Comparison of ENCODE assay signal across 2 cellular contexts in genomic region chr2:134385195-134385594, GRCh38.
TF ChIP-seq lines count a peak whose summit lies in the region.

No MANE protein-coding gene starts in this region.

TF ChIP-seq in HepG2, 621 proteins besides CTCF, POLR2A, EP300 and RAD21:
- TF ChIP-seq ESRRA (CRISPR knock-in tag; IDR thresholded peaks at IDR 0.05; ENCODE audit: low read depth) (no peak), ZBTB40 (IDR thresholded peaks at IDR 0.05) (no peak), ZBTB40 (CRISPR knock-in tag; IDR thresholded peaks at IDR 0.05) (no peak), MAFF (IDR thresholded peaks at IDR 0.05; ENCODE audit: low read depth, low read length) (peak; percentile 73), MAFK (conservative IDR thresholded peaks at IDR 0.05 in 1 of 2, IDR thresholded peaks at IDR 0.05 in 1 of 2; ENCODE audit: low read length in 2 of 2) (peak; percentile 64 to 76)
- TF ChIP-seq, protein P1, sequence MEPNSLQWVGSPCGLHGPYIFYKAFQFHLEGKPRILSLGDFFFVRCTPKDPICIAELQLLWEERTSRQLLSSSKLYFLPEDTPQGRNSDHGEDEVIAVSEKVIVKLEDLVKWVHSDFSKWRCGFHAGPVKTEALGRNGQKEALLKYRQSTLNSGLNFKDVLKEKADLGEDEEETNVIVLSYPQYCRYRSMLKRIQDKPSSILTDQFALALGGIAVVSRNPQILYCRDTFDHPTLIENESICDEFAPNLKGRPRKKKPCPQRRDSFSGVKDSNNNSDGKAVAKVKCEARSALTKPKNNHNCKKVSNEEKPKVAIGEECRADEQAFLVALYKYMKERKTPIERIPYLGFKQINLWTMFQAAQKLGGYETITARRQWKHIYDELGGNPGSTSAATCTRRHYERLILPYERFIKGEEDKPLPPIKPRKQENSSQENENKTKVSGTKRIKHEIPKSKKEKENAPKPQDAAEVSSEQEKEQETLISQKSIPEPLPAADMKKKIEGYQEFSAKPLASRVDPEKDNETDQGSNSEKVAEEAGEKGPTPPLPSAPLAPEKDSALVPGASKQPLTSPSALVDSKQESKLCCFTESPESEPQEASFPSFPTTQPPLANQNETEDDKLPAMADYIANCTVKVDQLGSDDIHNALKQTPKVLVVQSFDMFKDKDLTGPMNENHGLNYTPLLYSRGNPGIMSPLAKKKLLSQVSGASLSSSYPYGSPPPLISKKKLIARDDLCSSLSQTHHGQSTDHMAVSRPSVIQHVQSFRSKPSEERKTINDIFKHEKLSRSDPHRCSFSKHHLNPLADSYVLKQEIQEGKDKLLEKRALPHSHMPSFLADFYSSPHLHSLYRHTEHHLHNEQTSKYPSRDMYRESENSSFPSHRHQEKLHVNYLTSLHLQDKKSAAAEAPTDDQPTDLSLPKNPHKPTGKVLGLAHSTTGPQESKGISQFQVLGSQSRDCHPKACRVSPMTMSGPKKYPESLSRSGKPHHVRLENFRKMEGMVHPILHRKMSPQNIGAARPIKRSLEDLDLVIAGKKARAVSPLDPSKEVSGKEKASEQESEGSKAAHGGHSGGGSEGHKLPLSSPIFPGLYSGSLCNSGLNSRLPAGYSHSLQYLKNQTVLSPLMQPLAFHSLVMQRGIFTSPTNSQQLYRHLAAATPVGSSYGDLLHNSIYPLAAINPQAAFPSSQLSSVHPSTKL (CRISPR knock-in tag; IDR thresholded peaks at IDR 0.05), result no peak
- TF ChIP-seq, protein P2, sequence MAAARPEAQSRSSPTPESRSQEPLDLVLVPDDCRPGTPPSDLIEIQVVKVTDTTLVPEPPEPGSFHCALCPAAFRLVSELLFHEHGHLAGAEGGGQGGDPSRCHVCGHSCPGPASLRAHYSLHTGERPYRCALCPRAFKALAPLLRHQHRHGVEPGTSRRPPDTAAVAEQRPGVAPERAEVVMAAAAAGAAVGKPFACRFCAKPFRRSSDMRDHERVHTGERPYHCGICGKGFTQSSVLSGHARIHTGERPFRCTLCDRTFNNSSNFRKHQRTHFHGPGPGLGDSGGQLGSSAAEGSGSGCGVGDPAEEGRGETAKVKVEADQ (CRISPR knock-in tag; IDR thresholded peaks at IDR 0.05; ENCODE audit: borderline replicate concordance), result no peak

TF ChIP-seq in K562, 482 proteins besides CTCF, POLR2A, EP300 and RAD21:
- TF ChIP-seq ZNF316 (IDR thresholded peaks at IDR 0.05) (peak; percentile 73), C11orf30 (IDR thresholded peaks at IDR 0.05; ENCODE audit: low read depth) (peak; percentile 49; the same call in 1 of the 2 replicates), LCOR (CRISPR knock-in tag; IDR thresholded peaks at IDR 0.05) (no peak), MAFG (tag; conservative IDR thresholded peaks at IDR 0.05) (0 out of 2 replicates have a peak, but pooled peaks have one; percentile 27), NFXL1 (CRISPR knock-in tag; IDR thresholded peaks at IDR 0.05) (no peak), SETDB1 (IDR thresholded peaks at IDR 0.05; ENCODE audit: low read length) (no peak)
